Comparison of ENCODE assay signal across 1 cellular context in genomic region chr9:38144421-38144820, GRCh38.
TF ChIP-seq lines count a peak whose summit lies in the region.

No MANE protein-coding gene starts in this region.

TF ChIP-seq in SK-N-SH, 30 proteins besides CTCF, POLR2A, EP300 and RAD21 (continued from another document):
- TF ChIP-seq, protein P1, sequence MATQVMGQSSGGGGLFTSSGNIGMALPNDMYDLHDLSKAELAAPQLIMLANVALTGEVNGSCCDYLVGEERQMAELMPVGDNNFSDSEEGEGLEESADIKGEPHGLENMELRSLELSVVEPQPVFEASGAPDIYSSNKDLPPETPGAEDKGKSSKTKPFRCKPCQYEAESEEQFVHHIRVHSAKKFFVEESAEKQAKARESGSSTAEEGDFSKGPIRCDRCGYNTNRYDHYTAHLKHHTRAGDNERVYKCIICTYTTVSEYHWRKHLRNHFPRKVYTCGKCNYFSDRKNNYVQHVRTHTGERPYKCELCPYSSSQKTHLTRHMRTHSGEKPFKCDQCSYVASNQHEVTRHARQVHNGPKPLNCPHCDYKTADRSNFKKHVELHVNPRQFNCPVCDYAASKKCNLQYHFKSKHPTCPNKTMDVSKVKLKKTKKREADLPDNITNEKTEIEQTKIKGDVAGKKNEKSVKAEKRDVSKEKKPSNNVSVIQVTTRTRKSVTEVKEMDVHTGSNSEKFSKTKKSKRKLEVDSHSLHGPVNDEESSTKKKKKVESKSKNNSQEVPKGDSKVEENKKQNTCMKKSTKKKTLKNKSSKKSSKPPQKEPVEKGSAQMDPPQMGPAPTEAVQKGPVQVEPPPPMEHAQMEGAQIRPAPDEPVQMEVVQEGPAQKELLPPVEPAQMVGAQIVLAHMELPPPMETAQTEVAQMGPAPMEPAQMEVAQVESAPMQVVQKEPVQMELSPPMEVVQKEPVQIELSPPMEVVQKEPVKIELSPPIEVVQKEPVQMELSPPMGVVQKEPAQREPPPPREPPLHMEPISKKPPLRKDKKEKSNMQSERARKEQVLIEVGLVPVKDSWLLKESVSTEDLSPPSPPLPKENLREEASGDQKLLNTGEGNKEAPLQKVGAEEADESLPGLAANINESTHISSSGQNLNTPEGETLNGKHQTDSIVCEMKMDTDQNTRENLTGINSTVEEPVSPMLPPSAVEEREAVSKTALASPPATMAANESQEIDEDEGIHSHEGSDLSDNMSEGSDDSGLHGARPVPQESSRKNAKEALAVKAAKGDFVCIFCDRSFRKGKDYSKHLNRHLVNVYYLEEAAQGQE (IDR thresholded peaks at IDR 0.05; ENCODE audit: low read depth, low read length) = no peak
- no peak for TF ChIP-seq FOXM1 (IDR thresholded peaks at IDR 0.05; ENCODE audit: low read depth)
- TF ChIP-seq MXI1 (IDR thresholded peaks at IDR 0.05; ENCODE audit: low read depth, low read length) = no peak
- TF ChIP-seq ZBTB33 (IDR thresholded peaks at IDR 0.05; ENCODE audit: borderline replicate concordance, low read depth) = no peak
- no peak for TF ChIP-seq NRF1 (IDR thresholded peaks at IDR 0.05; ENCODE audit: low read depth, low read length)
- peak; percentile 46 for TF ChIP-seq JUND (IDR thresholded peaks at IDR 0.05)
TF ChIP-seq in SK-N-SH: peak in this region for 6.
